ENCODE assay signal across 1 cellular context in genomic region chr1:36464605-36465393, GRCh38.
TF ChIP-seq lines count a peak whose summit lies in the region.

No MANE protein-coding gene starts in this region.

TF ChIP-seq in K562, 482 proteins besides CTCF, POLR2A, EP300 and RAD21 (continued from another document and continues in another):
- TF ChIP-seq, protein P1, sequence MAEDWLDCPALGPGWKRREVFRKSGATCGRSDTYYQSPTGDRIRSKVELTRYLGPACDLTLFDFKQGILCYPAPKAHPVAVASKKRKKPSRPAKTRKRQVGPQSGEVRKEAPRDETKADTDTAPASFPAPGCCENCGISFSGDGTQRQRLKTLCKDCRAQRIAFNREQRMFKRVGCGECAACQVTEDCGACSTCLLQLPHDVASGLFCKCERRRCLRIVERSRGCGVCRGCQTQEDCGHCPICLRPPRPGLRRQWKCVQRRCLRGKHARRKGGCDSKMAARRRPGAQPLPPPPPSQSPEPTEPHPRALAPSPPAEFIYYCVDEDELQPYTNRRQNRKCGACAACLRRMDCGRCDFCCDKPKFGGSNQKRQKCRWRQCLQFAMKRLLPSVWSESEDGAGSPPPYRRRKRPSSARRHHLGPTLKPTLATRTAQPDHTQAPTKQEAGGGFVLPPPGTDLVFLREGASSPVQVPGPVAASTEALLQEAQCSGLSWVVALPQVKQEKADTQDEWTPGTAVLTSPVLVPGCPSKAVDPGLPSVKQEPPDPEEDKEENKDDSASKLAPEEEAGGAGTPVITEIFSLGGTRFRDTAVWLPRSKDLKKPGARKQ (CRISPR knock-in tag; IDR thresholded peaks at IDR 0.05) = peak; percentile 63; the same call in 1 of the 2 replicates
- peak; percentile 44; the same call in 1 of the 2 replicates for TF ChIP-seq ATF7 (IDR thresholded peaks at IDR 0.05)
- TF ChIP-seq CEBPG (CRISPR knock-in tag; IDR thresholded peaks at IDR 0.05) = no peak
- TF ChIP-seq CEBPG (tag; conservative IDR thresholded peaks at IDR 0.05 in 1 of 2, IDR thresholded peaks at IDR 0.05 in 1 of 2) = peak in 1 of 2 experiments; percentile 88; a peak in 2 of 4 replicates
- TF ChIP-seq PTRF (tag; IDR thresholded peaks at IDR 0.05) = 0 out of 2 replicates have a peak, but pooled peaks have one; percentile 24
- TF ChIP-seq FOXM1 (IDR thresholded peaks at IDR 0.05; ENCODE audit: low read depth) = peak; percentile 15
- no peak for TF ChIP-seq FOXM1 (CRISPR knock-in tag; IDR thresholded peaks at IDR 0.05; ENCODE audit: low read depth)
- TF ChIP-seq, protein P2, sequence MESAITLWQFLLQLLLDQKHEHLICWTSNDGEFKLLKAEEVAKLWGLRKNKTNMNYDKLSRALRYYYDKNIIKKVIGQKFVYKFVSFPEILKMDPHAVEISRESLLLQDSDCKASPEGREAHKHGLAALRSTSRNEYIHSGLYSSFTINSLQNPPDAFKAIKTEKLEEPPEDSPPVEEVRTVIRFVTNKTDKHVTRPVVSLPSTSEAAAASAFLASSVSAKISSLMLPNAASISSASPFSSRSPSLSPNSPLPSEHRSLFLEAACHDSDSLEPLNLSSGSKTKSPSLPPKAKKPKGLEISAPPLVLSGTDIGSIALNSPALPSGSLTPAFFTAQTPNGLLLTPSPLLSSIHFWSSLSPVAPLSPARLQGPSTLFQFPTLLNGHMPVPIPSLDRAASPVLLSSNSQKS (CRISPR knock-in tag; IDR thresholded peaks at IDR 0.05) = peak; percentile 67; the same call in 1 of the 2 replicates
- TF ChIP-seq ZNF41 (CRISPR knock-in tag; conservative IDR thresholded peaks at IDR 0.05) = no peak; the same call in 1 of the 2 replicates
- TF ChIP-seq HDGF (IDR thresholded peaks at IDR 0.05) = peak; percentile 89
- no peak for TF ChIP-seq ATF1 (CRISPR knock-in tag; IDR thresholded peaks at IDR 0.05)
- TF ChIP-seq ATF1 (tag; IDR thresholded peaks at IDR 0.05) = peak; percentile 62
- TF ChIP-seq, protein P3, sequence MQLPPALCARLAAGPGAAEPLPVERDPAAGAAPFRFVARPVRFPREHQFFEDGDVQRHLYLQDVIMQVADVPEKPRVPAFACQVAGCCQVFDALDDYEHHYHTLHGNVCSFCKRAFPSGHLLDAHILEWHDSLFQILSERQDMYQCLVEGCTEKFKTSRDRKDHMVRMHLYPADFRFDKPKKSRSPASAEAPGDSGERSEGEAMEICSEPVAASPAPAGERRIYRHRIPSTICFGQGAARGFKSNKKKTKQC (CRISPR knock-in tag; IDR thresholded peaks at IDR 0.05) = no peak
- peak; percentile 53 to 57 for TF ChIP-seq NRF1 (conservative IDR thresholded peaks at IDR 0.05 in 1 of 2, IDR thresholded peaks at IDR 0.05 in 1 of 2)
- TF ChIP-seq SNIP1 (IDR thresholded peaks at IDR 0.05; ENCODE audit: low read depth) = 0 out of 2 replicates have a peak, but pooled peaks have one; percentile 41
- TF ChIP-seq BCOR (IDR thresholded peaks at IDR 0.05) = peak; percentile 60
- TF ChIP-seq ZNF449 (CRISPR knock-in tag; IDR thresholded peaks at IDR 0.05) = no peak
- 0 out of 2 replicates have a peak, but pooled peaks have one; percentile 29 for TF ChIP-seq ILF3 (IDR thresholded peaks at IDR 0.05; ENCODE audit: borderline replicate concordance)
- no peak for TF ChIP-seq ZNF695 (CRISPR knock-in tag; IDR thresholded peaks at IDR 0.05)
- TF ChIP-seq POLR2AphosphoS2 (IDR thresholded peaks at IDR 0.05; ENCODE audit: low read length) = 0 out of 2 replicates have a peak, but pooled peaks have one; percentile 39
- TF ChIP-seq KDM1A (IDR thresholded peaks at IDR 0.05) = 0 out of 4 replicates have a peak, but pooled peaks of 1 of the 2 experiments have one; percentile 46
- 0 out of 2 replicates have a peak, but pooled peaks have one; percentile 34 for TF ChIP-seq ZNF3 (CRISPR knock-in tag; IDR thresholded peaks at IDR 0.05)
- TF ChIP-seq ELF4 (CRISPR knock-in tag; IDR thresholded peaks at IDR 0.05) = 0 out of 2 replicates have a peak, but pooled peaks have one; percentile 5
- TF ChIP-seq KDM5B (IDR thresholded peaks at IDR 0.05; ENCODE audit: insufficient replicate concordance, low read depth, low read length) = no peak
- no peak for TF ChIP-seq EZH2 (IDR thresholded peaks at IDR 0.05; ENCODE audit: borderline replicate concordance, low read depth, low read length)
- peak; percentile 83; the same call in 1 of the 2 replicates for TF ChIP-seq ZNF175 (CRISPR knock-in tag; IDR thresholded peaks at IDR 0.05; ENCODE audit: low read depth)
- 0 out of 2 replicates have a peak, but pooled peaks have one; percentile 36 for TF ChIP-seq ZNF589 (CRISPR knock-in tag; IDR thresholded peaks at IDR 0.05; ENCODE audit: low read depth)
- peak; percentile 83 for TF ChIP-seq EP400 (IDR thresholded peaks at IDR 0.05)
- peak in 1 of 2 experiments; percentile 53; a peak in 1 of 4 replicates for TF ChIP-seq CSDE1 (IDR thresholded peaks at IDR 0.05)
- TF ChIP-seq, protein P4, sequence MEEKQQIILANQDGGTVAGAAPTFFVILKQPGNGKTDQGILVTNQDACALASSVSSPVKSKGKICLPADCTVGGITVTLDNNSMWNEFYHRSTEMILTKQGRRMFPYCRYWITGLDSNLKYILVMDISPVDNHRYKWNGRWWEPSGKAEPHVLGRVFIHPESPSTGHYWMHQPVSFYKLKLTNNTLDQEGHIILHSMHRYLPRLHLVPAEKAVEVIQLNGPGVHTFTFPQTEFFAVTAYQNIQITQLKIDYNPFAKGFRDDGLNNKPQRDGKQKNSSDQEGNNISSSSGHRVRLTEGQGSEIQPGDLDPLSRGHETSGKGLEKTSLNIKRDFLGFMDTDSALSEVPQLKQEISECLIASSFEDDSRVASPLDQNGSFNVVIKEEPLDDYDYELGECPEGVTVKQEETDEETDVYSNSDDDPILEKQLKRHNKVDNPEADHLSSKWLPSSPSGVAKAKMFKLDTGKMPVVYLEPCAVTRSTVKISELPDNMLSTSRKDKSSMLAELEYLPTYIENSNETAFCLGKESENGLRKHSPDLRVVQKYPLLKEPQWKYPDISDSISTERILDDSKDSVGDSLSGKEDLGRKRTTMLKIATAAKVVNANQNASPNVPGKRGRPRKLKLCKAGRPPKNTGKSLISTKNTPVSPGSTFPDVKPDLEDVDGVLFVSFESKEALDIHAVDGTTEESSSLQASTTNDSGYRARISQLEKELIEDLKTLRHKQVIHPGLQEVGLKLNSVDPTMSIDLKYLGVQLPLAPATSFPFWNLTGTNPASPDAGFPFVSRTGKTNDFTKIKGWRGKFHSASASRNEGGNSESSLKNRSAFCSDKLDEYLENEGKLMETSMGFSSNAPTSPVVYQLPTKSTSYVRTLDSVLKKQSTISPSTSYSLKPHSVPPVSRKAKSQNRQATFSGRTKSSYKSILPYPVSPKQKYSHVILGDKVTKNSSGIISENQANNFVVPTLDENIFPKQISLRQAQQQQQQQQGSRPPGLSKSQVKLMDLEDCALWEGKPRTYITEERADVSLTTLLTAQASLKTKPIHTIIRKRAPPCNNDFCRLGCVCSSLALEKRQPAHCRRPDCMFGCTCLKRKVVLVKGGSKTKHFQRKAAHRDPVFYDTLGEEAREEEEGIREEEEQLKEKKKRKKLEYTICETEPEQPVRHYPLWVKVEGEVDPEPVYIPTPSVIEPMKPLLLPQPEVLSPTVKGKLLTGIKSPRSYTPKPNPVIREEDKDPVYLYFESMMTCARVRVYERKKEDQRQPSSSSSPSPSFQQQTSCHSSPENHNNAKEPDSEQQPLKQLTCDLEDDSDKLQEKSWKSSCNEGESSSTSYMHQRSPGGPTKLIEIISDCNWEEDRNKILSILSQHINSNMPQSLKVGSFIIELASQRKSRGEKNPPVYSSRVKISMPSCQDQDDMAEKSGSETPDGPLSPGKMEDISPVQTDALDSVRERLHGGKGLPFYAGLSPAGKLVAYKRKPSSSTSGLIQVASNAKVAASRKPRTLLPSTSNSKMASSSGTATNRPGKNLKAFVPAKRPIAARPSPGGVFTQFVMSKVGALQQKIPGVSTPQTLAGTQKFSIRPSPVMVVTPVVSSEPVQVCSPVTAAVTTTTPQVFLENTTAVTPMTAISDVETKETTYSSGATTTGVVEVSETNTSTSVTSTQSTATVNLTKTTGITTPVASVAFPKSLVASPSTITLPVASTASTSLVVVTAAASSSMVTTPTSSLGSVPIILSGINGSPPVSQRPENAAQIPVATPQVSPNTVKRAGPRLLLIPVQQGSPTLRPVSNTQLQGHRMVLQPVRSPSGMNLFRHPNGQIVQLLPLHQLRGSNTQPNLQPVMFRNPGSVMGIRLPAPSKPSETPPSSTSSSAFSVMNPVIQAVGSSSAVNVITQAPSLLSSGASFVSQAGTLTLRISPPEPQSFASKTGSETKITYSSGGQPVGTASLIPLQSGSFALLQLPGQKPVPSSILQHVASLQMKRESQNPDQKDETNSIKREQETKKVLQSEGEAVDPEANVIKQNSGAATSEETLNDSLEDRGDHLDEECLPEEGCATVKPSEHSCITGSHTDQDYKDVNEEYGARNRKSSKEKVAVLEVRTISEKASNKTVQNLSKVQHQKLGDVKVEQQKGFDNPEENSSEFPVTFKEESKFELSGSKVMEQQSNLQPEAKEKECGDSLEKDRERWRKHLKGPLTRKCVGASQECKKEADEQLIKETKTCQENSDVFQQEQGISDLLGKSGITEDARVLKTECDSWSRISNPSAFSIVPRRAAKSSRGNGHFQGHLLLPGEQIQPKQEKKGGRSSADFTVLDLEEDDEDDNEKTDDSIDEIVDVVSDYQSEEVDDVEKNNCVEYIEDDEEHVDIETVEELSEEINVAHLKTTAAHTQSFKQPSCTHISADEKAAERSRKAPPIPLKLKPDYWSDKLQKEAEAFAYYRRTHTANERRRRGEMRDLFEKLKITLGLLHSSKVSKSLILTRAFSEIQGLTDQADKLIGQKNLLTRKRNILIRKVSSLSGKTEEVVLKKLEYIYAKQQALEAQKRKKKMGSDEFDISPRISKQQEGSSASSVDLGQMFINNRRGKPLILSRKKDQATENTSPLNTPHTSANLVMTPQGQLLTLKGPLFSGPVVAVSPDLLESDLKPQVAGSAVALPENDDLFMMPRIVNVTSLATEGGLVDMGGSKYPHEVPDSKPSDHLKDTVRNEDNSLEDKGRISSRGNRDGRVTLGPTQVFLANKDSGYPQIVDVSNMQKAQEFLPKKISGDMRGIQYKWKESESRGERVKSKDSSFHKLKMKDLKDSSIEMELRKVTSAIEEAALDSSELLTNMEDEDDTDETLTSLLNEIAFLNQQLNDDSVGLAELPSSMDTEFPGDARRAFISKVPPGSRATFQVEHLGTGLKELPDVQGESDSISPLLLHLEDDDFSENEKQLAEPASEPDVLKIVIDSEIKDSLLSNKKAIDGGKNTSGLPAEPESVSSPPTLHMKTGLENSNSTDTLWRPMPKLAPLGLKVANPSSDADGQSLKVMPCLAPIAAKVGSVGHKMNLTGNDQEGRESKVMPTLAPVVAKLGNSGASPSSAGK (IDR thresholded peaks at IDR 0.05) = peak; percentile 56; the same call in 1 of the 2 replicates
- peak; percentile 32; the same call in 1 of the 2 replicates for TF ChIP-seq ZNF766 (CRISPR knock-in tag; conservative IDR thresholded peaks at IDR 0.05)
- TF ChIP-seq ARNT (IDR thresholded peaks at IDR 0.05) = peak in 1 of 2 experiments; percentile 32; a peak in 1 of 4 replicates
- peak; percentile 28 for TF ChIP-seq POLR2B (IDR thresholded peaks at IDR 0.05; ENCODE audit: low read depth, partially characterized antibody)
- TF ChIP-seq MNT (conservative IDR thresholded peaks at IDR 0.05) = no peak
- no peak; the same call in 1 of the 2 replicates for TF ChIP-seq HDAC8 (tag; IDR thresholded peaks at IDR 0.05)
- TF ChIP-seq ZNF830 (CRISPR knock-in tag; IDR thresholded peaks at IDR 0.05) = 0 out of 2 replicates have a peak, but pooled peaks have one; percentile 4
- peak; percentile 83; the same call in 1 of the 2 replicates for TF ChIP-seq ZNF584 (CRISPR knock-in tag; IDR thresholded peaks at IDR 0.05; ENCODE audit: low read depth)
- TF ChIP-seq ZBTB26 (CRISPR knock-in tag; IDR thresholded peaks at IDR 0.05) = peak; percentile 79; the same call in 1 of the 2 replicates
- no peak for TF ChIP-seq PTTG1 (tag; IDR thresholded peaks at IDR 0.05; ENCODE audit: low read depth)
- no peak for TF ChIP-seq JUND (IDR thresholded peaks at IDR 0.05; ENCODE audit: borderline replicate concordance, low read depth, low read length)
- TF ChIP-seq JUND (tag; IDR thresholded peaks at IDR 0.05; ENCODE audit: borderline replicate concordance, low read depth, low read length) = 0 out of 3 replicates have a peak, but pooled peaks have one; percentile 4
- no peak for TF ChIP-seq ZNF740 (CRISPR knock-in tag; IDR thresholded peaks at IDR 0.05)
- peak in 1 of 2 experiments; percentile 54; a peak in 1 of 4 replicates for TF ChIP-seq ZNF740 (tag; IDR thresholded peaks at IDR 0.05)
- no peak for TF ChIP-seq DNMT1 (IDR thresholded peaks at IDR 0.05)
- 0 out of 2 replicates have a peak, but pooled peaks have one; percentile 17 for TF ChIP-seq GABPA (tag; conservative IDR thresholded peaks at IDR 0.05; ENCODE audit: low read depth)
